In the genomic region with DNA sequence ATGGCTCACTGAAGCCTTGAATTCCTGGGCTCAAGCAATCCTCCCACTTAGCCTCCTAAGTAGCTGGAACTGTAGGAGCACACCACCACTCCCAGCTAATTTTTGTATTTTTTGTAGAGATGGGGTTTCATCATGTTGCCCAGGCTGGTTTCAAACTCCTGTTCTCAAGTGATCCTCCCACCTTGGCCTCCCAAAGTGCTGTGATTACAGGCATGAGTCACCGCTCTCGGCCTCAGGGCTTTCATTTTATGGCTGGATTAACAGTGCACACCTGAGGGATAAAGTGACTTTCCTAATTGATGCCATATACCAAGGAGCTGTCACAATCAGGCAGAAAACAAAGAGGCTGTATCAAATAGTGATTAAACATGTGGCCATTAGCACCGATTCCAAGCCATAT, we compare ENCODE assay signal across 12 cellular contexts. TPM values are rescaled to one million over a fixed set of nuclear protein-coding genes. Genes with fewer than 3 reads are reported as not detected.
"Had no signal": no experiment of that assay in that cellular context is flagged by ENCODE, and none has a peak within 500 bp of the region (broad histone marks: within the 10 kb centered on the region; RNA-seq: fewer than 3 reads in every experiment).

No MANE protein-coding gene starts in this region.

RNA-seq across cellular contexts. Expression of a gene that starts 21.5 kb away (rescaled TPM):
- total RNA-seq: kidney; mononuclear cell; myocyte; naive thymus-derived CD4-positive, alpha-beta T cell; natural killer cell treated with Interleukin-12 subunit alpha and Interleukin-12 subunit beta and Interleukin-15 and Interleukin-18, amount 100 ng/mL, for 72 hours; progenitor cell of endocrine pancreas; pulmonary artery endothelial cell; renal cortical epithelial cell; right atrium auricular region; thyroid gland; transverse colon; vagina had no signal
